Comparison of ENCODE assay signal across 7 cellular contexts in genomic region chr3:176872771-176873209, GRCh38.
DNase-seq lines count a peak whose midpoint lies in the region; ATAC-seq, FAIRE-seq and TF ChIP-seq lines count a peak whose summit lies in the region.

No MANE protein-coding gene starts in this region.

- ATAC-seq in T-helper 17 cell (peak; percentile 86), K562 (peak; percentile 95)

- intact Hi-C loops in K562 (cut with micrococcal nuclease): loop anchor here (2.0 to 10.0 kb wide), 2 partner anchors 66 to 492 kb away; no protein-coding TSS in a partner anchor

- CTCF ChIA-PET in K562 (lab: Yijun Ruan, JAX; ENCODE audit: low intra/inter-chr PET ratio): interaction anchor here (0.6 kb wide), 1 partner anchor 100 kb away, joined by 5 read pairs; no protein-coding TSS in a partner anchor

- peak; percentile 97 for FAIRE-seq in K562 (lab: Jason Lieb, UNC)

- H3K9me3 ChIP-seq in T-helper 17 cell (ENCODE audit: control insufficient read depth, low read length, poor library complexity, severe bottlenecking) (no peaks in the 10 kb centered on the region), K562 (replicated peaks; ENCODE audit: control insufficient read depth, insufficient read depth, low read depth, low read length) (no peaks in the 10 kb centered on the region)

- no peak overlapping the region for H3K4me3 ChIP-seq in K562
- H3K4me3 ChIP-seq in kidney epithelial cell (ENCODE audit: low read depth, low read length): no peak overlapping the region

- H3K36me3 ChIP-seq in K562 (ENCODE audit: control insufficient read depth, insufficient read depth, low read length) (no peaks in the 10 kb centered on the region), kidney epithelial cell (ENCODE audit: control insufficient read depth, insufficient read depth, low read length) (no peaks in the 10 kb centered on the region)

- H3K4me3 Mint-ChIP-seq in T-helper 17 cell: no peak overlapping the region

- peak; percentile 29 to 75 for TF ChIP-seq RAD21 in K562 (CRISPR knock-in tag; conservative IDR thresholded peaks at IDR 0.05 in 1 of 2, IDR thresholded peaks at IDR 0.05 in 1 of 2)

- H3K27me3 ChIP-seq in K562 (ENCODE audit: control insufficient read depth in 2 of 2, insufficient read depth in 2 of 2, low read length in 2 of 2) (no peaks in the 10 kb centered on the region), kidney epithelial cell (ENCODE audit: control insufficient read depth, insufficient read depth, low read length) (no peaks in the 10 kb centered on the region)

- peaks cover 10% of the 10 kb centered on the region for H3K27me3 Mint-ChIP-seq in T-helper 17 cell

- no peaks in the 10 kb centered on the region for H3K36me3 Mint-ChIP-seq in T-helper 17 cell (ENCODE audit: low read depth)

- peak overlapping the region; percentile 30; the same call in 1 of the 2 replicates for H2AFZ ChIP-seq in K562 (ENCODE audit: low read depth, low read length)

- peak overlapping the region; percentile 16 for H3K27ac Mint-ChIP-seq in T-helper 17 cell

- TF ChIP-seq CTCF in GM13977 (IDR thresholded peaks at IDR 0.05; ENCODE audit: extremely low read depth, insufficient read depth, missing control alignments): peak; percentile 88
- TF ChIP-seq CTCF in K562 (IDR thresholded peaks at IDR 0.05 in 2 of 3, conservative IDR thresholded peaks at IDR 0.05 in 1 of 3; ENCODE audit: insufficient read depth in 2 of 3, low read depth in 1 of 3, low read length in 3 of 3): peak; percentile 65 to 72 (median 66)
- peak; percentile 85 for TF ChIP-seq CTCF in kidney epithelial cell (IDR thresholded peaks at IDR 0.05; ENCODE audit: insufficient read depth, low read length, poor library complexity, severe bottlenecking)

- no peak for TF ChIP-seq POLR2A in K562 (conservative IDR thresholded peaks at IDR 0.05)

- POLR2A ChIA-PET in K562 (lab: Yijun Ruan, JAX): interaction anchor here (1.0 kb wide), 1 partner anchor 486 kb away, joined by 3 read pairs; no protein-coding TSS in a partner anchor

- no peaks in the 10 kb centered on the region for H3K79me2 ChIP-seq in K562 (ENCODE audit: control insufficient read depth, insufficient read depth, low read length)

- no peak overlapping the region for H3K27ac ChIP-seq in K562 (ENCODE audit: extremely low read depth, low read depth, low read length)

- in situ Hi-C loops in GM13977 (cut with MboI; ENCODE audit: low pct_unique_long_range_greater_than_20kb, low sequenced_read_pairs, unreplicated experiment) (no loop called here), K562 (cut with MboI) (no loop called here)

- no peak overlapping the region for H3K9ac ChIP-seq in K562 (ENCODE audit: insufficient read depth in 1 of 2, low read depth in 2 of 2, low read length in 2 of 2)

- H3K4me1 ChIP-seq in K562 (replicated peaks in 1 of 2; ENCODE audit: control insufficient read depth in 2 of 2, insufficient read depth in 2 of 2, low read length in 2 of 2): peaks cover 3 to 5% of the 10 kb centered on the region in 2 experiments; a peak in 3 of 5 replicates

- peaks cover 5% of the 10 kb centered on the region for H3K4me1 Mint-ChIP-seq in T-helper 17 cell

- no peaks in the 10 kb centered on the region for H4K20me1 ChIP-seq in K562 (replicated peaks; ENCODE audit: control insufficient read depth, insufficient read depth, low read length)

- DNase-seq in GM13977 (ENCODE audit: low spot score) (peak; percentile 35), HCEC 1CT (peak; percentile 41), LoVo (ENCODE audit: low spot score) (peak; percentile 59), T-helper 17 cell (peak in 2 of 3 donors; percentile 14 to 37), K562 (ENCODE audit: extremely low read depth in 1 of 4, low spot score in 3 of 4) (peak; percentile 21 to 61 (median 30)), kidney epithelial cell (ENCODE audit: low read depth) (no peak)
- DNase-seq in stimulated activated CD4-positive, alpha-beta T cell treated with anti-CD3 and anti-CD28 coated beads, Interleukin-4, amount 100 ng/mL, for 1 hour: peak; percentile 46

- 0% methylated on average over 4 of the region's 4 CpGs for WGBS in K562 (ENCODE audit: insufficient coverage, low coverage, missing lambda C conversion rate)

- BruUV-seq in K562 (replicated peaks; lab: Mats Ljungman, UMichigan): no TSS peak

- TF ChIP-seq EP300 in K562 (IDR thresholded peaks at IDR 0.05; ENCODE audit: low read length): no peak

- no peaks in the 10 kb centered on the region for H3K9me1 ChIP-seq in K562 (ENCODE audit: control insufficient read depth, insufficient read depth, low read length)

- H3K4me2 ChIP-seq in K562 (ENCODE audit: insufficient read depth, low read length): peak overlapping the region; percentile 8; the same call in 1 of the 2 replicates

TF ChIP-seq in K562, 482 proteins besides CTCF, POLR2A, EP300 and RAD21 (continues in another document):
- peak; percentile 94 for TF ChIP-seq NFIC (IDR thresholded peaks at IDR 0.05)
- peak; percentile 50; the same call in 1 of the 2 replicates for TF ChIP-seq DPF2 (IDR thresholded peaks at IDR 0.05)
- no peak for TF ChIP-seq ZNF146 (CRISPR knock-in tag; IDR thresholded peaks at IDR 0.05; ENCODE audit: unreplicated experiment)
- no peak for TF ChIP-seq POLR2AphosphoS2 (IDR thresholded peaks at IDR 0.05; ENCODE audit: low read length)
- TF ChIP-seq GMEB1 (CRISPR knock-in tag; IDR thresholded peaks at IDR 0.05): no peak
- TF ChIP-seq ZBTB11 (CRISPR knock-in tag; IDR thresholded peaks at IDR 0.05): no peak
- no peak for TF ChIP-seq ZNF449 (CRISPR knock-in tag; IDR thresholded peaks at IDR 0.05)
- TF ChIP-seq GTF2E2 (tag; IDR thresholded peaks at IDR 0.05): no peak
- peak; percentile 12; the same call in 1 of the 2 replicates for TF ChIP-seq CBFA2T2 (conservative IDR thresholded peaks at IDR 0.05)
